ENCODE assay signal across 15 cellular contexts in the genomic region with DNA sequence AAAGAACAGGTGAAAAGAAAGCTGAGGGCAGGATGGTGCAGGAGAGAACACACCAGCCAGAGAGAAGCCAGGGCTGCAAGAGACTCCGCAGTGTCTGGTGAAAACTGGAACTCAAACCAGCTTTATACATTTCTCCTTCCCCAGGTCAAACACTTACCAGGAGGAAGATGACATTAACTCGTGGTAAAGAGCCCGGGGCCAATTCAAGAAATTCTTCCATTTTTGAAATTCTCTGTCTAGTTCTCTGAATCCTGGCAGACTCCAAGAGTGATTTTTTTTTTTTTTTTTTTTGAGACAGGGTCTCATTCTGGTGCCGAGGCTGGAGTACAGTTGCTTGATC.
"Had no signal": no experiment of that assay in that cellular context is flagged by ENCODE, and none has a peak within 500 bp of the region (broad histone marks: within the 10 kb centered on the region; RNA-seq: fewer than 3 reads in every experiment).

No MANE protein-coding gene starts in this region.

- H3K27me3 ChIP-seq: gastrocnemius medialis, sigmoid colon, tibial nerve, vagina had no signal

- H3K4me3 ChIP-seq: gastrocnemius medialis, left ventricle myocardium inferior, sigmoid colon, spleen, tibial nerve, vagina had no signal

- H3K9me3 ChIP-seq: gastrocnemius medialis, left ventricle myocardium inferior, sigmoid colon, spleen, tibial nerve, vagina had no signal

- H3K27ac ChIP-seq: gastrocnemius medialis, left ventricle myocardium inferior, sigmoid colon, spleen, tibial nerve, vagina had no signal

- DNase-seq: activated CD4-positive, alpha-beta T cell treated with anti-CD3 and anti-CD28 coated beads, Interleukin-2, amount 50 U/mL, for 4 hours; activated gamma-delta T cell treated with Interleukin-2 at 50 U/mL for 16 hours; effector CD8-positive, alpha-beta T cell; gastrocnemius medialis; head of caudate nucleus; kidney glomerular epithelial cell; left ventricle myocardium inferior; midbrain; nucleus accumbens; sigmoid colon; spleen; stimulated activated naive B cell treated with anti-CD40 and anti-IgM and Interleukin-4, amounts not matched to agents 10 μg/mL and 1 μg/mL and 100 μg/mL, for 72 hours had no signal

- H3K36me3 ChIP-seq: gastrocnemius medialis, left ventricle myocardium inferior, sigmoid colon, spleen, tibial nerve, vagina had no signal

- ATAC-seq: esophagus mucosa, gastrocnemius medialis had no signal

- H3K4me1 ChIP-seq: gastrocnemius medialis, left ventricle myocardium inferior, spleen, vagina had no signal
